Comparison of ENCODE assay signal across 13 cellular contexts in genomic region chr17:42521666-42522262, GRCh38. TPM values are rescaled to one million over a fixed set of nuclear protein-coding genes. Genes with fewer than 3 reads are reported as not detected.
DNase-seq lines count a peak whose midpoint lies in the region; ATAC-seq and TF ChIP-seq lines count a peak whose summit lies in the region.
"Had no signal": no experiment of that assay in that cellular context is flagged by ENCODE, and none has a peak within 500 bp of the region (broad histone marks: within the 10 kb centered on the region; RNA-seq: fewer than 3 reads in every experiment).

No MANE protein-coding gene starts in this region.

- DNase-seq in cardiac muscle cell (ENCODE audit: low read depth in 1 of 2, low spot score in 1 of 2): peak in 1 of 2 donors; percentile 62
- DNase-seq in Right ventricle myocardium inferior (ENCODE audit: missing footprints): no peak
- DNase-seq in left ventricle myocardium superior: peak; percentile 29
- no peak for DNase-seq in hypothalamus (lab: John Stamatoyannopoulos, UW)
- no peak for DNase-seq in lower leg skin (ENCODE audit: low spot score in 2 of 2)
- no peak for DNase-seq in SIG-M5 (lab: John Stamatoyannopoulos, UW)
- DNase-seq in COLO829 (ENCODE audit: low spot score): no peak
- DNase-seq: ACHN; activated CD8-positive, alpha-beta memory T cell treated with anti-CD3 and anti-CD28 coated beads for 24 hours; erythroblast; NCI-H146 had no signal

- H3K27ac ChIP-seq in cardiac muscle cell: peak overlapping the region; percentile 65
- peak overlapping the region; percentile 97 for H3K27ac ChIP-seq in rectal smooth muscle tissue (ENCODE audit: low read depth, low read length)

- TF ChIP-seq CTCF in cardiac muscle cell (IDR thresholded peaks at IDR 0.05; ENCODE audit: low read depth, low read length): no peak
- TF ChIP-seq CTCF in lower leg skin (IDR thresholded peaks at IDR 0.05): no peak

- intact Hi-C loops in Right ventricle myocardium inferior (cut with DNase I): loop anchor here (10.0 kb wide), 2 partner anchors 337 to 497 kb away; partner anchors contain the start of genes HCRT, KCNH4 and NKIRAS2
- intact Hi-C loops in left ventricle myocardium superior (cut with micrococcal nuclease): no loop called here
- intact Hi-C loops in lower leg skin (cut with DNase I; ENCODE audit: low total_unique reads): no loop called here

- no peak for ATAC-seq in Right ventricle myocardium inferior
- ATAC-seq in left ventricle myocardium superior: no peak
- ATAC-seq: pancreas had no signal

- 67 to 77% methylated on average over 11 of the region's 11 CpGs for WGBS in lower leg skin, 2 donors

- H3K27me3 ChIP-seq in cardiac muscle cell (no peaks in the 10 kb centered on the region), rectal smooth muscle tissue (ENCODE audit: control insufficient read depth, insufficient read depth, low read length) (no peaks in the 10 kb centered on the region)
- H3K27me3 ChIP-seq: pancreas had no signal

- H3K4me3 ChIP-seq in cardiac muscle cell: no peak overlapping the region
- peak overlapping the region; percentile 11 for H3K4me3 ChIP-seq in rectal smooth muscle tissue (ENCODE audit: low read length)
- no peak overlapping the region for H3K4me3 ChIP-seq in lower leg skin (ENCODE audit: low read depth, poor library complexity, severe bottlenecking)
- H3K4me3 ChIP-seq: pancreas had no signal

- no peak for TF ChIP-seq POLR2A in lower leg skin (IDR thresholded peaks at IDR 0.05)

- peak overlapping the region; percentile 57 for H3K9ac ChIP-seq in rectal smooth muscle tissue (ENCODE audit: low read length)

- H3K4me1 ChIP-seq in cardiac muscle cell (ENCODE audit: low read depth) (peaks cover 34% of the 10 kb centered on the region), rectal smooth muscle tissue (ENCODE audit: control insufficient read depth, insufficient read depth, low read length) (peaks cover 59% of the 10 kb centered on the region)

- no peaks in the 10 kb centered on the region for H3K9me3 ChIP-seq in cardiac muscle cell (ENCODE audit: low read depth)
- H3K9me3 ChIP-seq: pancreas had no signal

- H3K36me3 ChIP-seq in cardiac muscle cell (no peaks in the 10 kb centered on the region), rectal smooth muscle tissue (ENCODE audit: control insufficient read depth, insufficient read depth, low read length) (peaks cover 9% of the 10 kb centered on the region)
- H3K36me3 ChIP-seq: pancreas had no signal

RNA-seq across cellular contexts. Expression of gene NAGLU, which starts 14.3 kb away (rescaled TPM):
- 49.0 and 56.9 TPM in 2 replicates for total RNA-seq in cardiac muscle cell
- polyA plus RNA-seq in cardiac muscle cell: 37.1 and 56.9 TPM in 2 replicates
- total RNA-seq in Right ventricle myocardium inferior: 8.6 TPM
- 8.3 TPM for total RNA-seq in left ventricle myocardium superior
- 10 to 100 TPM; 32.9 to 50.5 (median 36.7) TPM for total RNA-seq in lower leg skin

RNA-seq across cellular contexts. Expression of gene HSD17B1, which starts 31.0 kb away (rescaled TPM):
- 4.3 and 6.0 TPM in 2 replicates for total RNA-seq in cardiac muscle cell
- 2.8 and 3.0 TPM in 2 replicates for polyA plus RNA-seq in cardiac muscle cell
- total RNA-seq in Right ventricle myocardium inferior: 1.4 TPM
- total RNA-seq in left ventricle myocardium superior: 1.4 TPM
- total RNA-seq in lower leg skin: 1 to 10 TPM; 2.3 to 6.6 (median 4.6) TPM

RNA-seq across cellular contexts. Expression of gene COASY, which starts 40.2 kb away (rescaled TPM):
- total RNA-seq in cardiac muscle cell (32.5 and 43.5 TPM in 2 replicates), Right ventricle myocardium inferior (45.6 TPM), left ventricle myocardium superior (45.2 TPM), lower leg skin (10 to 100 TPM; 32.4 to 49.5 (median 41.7) TPM)
- 74.7 and 97.4 TPM in 2 replicates for polyA plus RNA-seq in cardiac muscle cell

RNA-seq across cellular contexts. Expression of gene MLX, which starts 45.1 kb away (rescaled TPM):
- total RNA-seq in cardiac muscle cell (22.4 and 28.1 TPM in 2 replicates), Right ventricle myocardium inferior (65.9 TPM), left ventricle myocardium superior (72.3 TPM), lower leg skin (10 to 100 TPM; 37.8 to 43.2 (median 39.3) TPM)
- 37.1 and 47.3 TPM in 2 replicates for polyA plus RNA-seq in cardiac muscle cell

RNA-seq across cellular contexts. Expression of gene PSMC3IP, which starts 55.8 kb away (rescaled TPM):
- total RNA-seq in cardiac muscle cell (6.2 and 6.6 TPM in 2 replicates), Right ventricle myocardium inferior (3.4 TPM), left ventricle myocardium superior (3.1 TPM), lower leg skin (1 to 10 TPM in 2 of 4 donors, under 1 TPM in 2; 0.67 to 3.6 (median 1.8) TPM)
- polyA plus RNA-seq in cardiac muscle cell: 9.1 and 14.0 TPM in 2 replicates
